ENCODE assay signal across 9 cellular contexts in the genomic region with DNA sequence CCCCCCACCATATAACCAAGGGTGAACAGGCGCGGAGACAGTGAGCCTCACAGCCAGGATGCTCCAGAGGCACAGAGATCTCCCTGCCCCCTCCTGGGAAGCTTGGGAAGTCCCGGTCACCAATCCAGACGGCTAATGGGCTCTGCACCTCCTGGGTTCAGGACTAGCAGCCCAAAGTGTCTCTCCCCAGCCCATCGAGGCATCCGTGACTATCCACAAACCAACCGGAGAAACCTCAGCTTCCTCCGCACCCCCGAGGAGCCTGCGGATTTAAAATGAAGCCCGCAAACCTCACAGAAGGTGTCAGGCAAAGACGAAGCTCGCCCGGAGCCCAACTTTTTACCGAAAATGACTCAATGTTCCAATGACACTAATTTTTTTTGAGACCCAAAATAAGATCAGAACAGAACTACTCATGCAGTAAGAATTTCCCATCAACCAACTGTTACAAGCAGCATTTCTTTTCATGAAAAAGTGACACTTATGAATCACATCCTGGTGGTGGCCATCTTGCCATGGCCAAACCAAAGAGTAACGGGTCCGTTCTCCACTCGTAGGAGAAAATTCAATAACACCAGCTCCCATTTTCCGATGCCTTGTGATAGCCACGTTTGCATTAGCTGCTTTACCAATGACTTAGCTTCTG. TPM values are rescaled to one million over a fixed set of nuclear protein-coding genes. Genes with fewer than 3 reads are reported as not detected.
A peak's percentile ranks its signal among the peaks of the same experiment; 100 is the strongest.
DNase-seq lines count a peak whose midpoint lies in the region; ATAC-seq and TF ChIP-seq lines count a peak whose summit lies in the region.
"Had no signal": no experiment of that assay in that cellular context is flagged by ENCODE, and none has a peak within 500 bp of the region (broad histone marks: within the 10 kb centered on the region; RNA-seq: fewer than 3 reads in every experiment).

No MANE protein-coding gene starts in this region.

- no peaks in the 10 kb centered on the region for H3K36me3 Mint-ChIP-seq in activated CD8-positive, alpha-beta T cell treated with anti-CD3 and anti-CD28 coated beads for 36 hours (ENCODE audit: low read depth)
- no peaks in the 10 kb centered on the region for H3K36me3 Mint-ChIP-seq in activated CD8-positive, alpha-beta T cell treated with anti-CD3 and anti-CD28 coated beads, Interleukin-2, amount 10 ng/mL, durations not matched to agents 7 days and 5 days (ENCODE audit: low read depth)

- no peaks in the 10 kb centered on the region for H3K27me3 ChIP-seq in foreskin keratinocyte

- peak; percentile 55 for DNase-seq in activated CD8-positive, alpha-beta T cell treated with anti-CD3 and anti-CD28 coated beads for 36 hours
- DNase-seq in activated CD8-positive, alpha-beta T cell treated with anti-CD3 and anti-CD28 coated beads, Interleukin-2, amount 10 ng/mL, durations not matched to agents 7 days and 5 days, result no peak
- peak in 1 of 2 donors; percentile 79 for DNase-seq in foreskin keratinocyte
- DNase-seq in GM10248 (ENCODE audit: extremely low spot score), result no peak
- no peak for DNase-seq in middle frontal gyrus (ENCODE audit: extremely low spot score, low spot score)
- DNase-seq: WERI-Rb-1 had no signal

- TF ChIP-seq CTCF in activated CD8-positive, alpha-beta T cell treated with anti-CD3 and anti-CD28 coated beads for 36 hours (IDR thresholded peaks at IDR 0.05), result no peak
- TF ChIP-seq CTCF in WI38 (IDR thresholded peaks at IDR 0.05; ENCODE audit: low read depth, low read length) (no peak), foreskin keratinocyte (conservative IDR thresholded peaks at IDR 0.05) (peak; percentile 21), GM10248 (IDR thresholded peaks at IDR 0.05; ENCODE audit: control extremely low read depth, extremely low read depth, low read depth, missing control alignments) (no peak)

- H3K9me3 Mint-ChIP-seq in activated CD8-positive, alpha-beta T cell treated with anti-CD3 and anti-CD28 coated beads for 36 hours, result no peaks in the 10 kb centered on the region
- H3K9me3 Mint-ChIP-seq in activated CD8-positive, alpha-beta T cell treated with anti-CD3 and anti-CD28 coated beads, Interleukin-2, amount 10 ng/mL, durations not matched to agents 7 days and 5 days (ENCODE audit: insufficient read depth), result no peaks in the 10 kb centered on the region

- H3K27me3 Mint-ChIP-seq in activated CD8-positive, alpha-beta T cell treated with anti-CD3 and anti-CD28 coated beads for 36 hours, result peaks cover 18% of the 10 kb centered on the region
- H3K27me3 Mint-ChIP-seq in activated CD8-positive, alpha-beta T cell treated with anti-CD3 and anti-CD28 coated beads, Interleukin-2, amount 10 ng/mL, durations not matched to agents 7 days and 5 days (ENCODE audit: low read depth), result peaks cover 21% of the 10 kb centered on the region

- CTCF ChIA-PET in activated CD8-positive, alpha-beta T cell treated with anti-CD3 and anti-CD28 coated beads for 36 hours (lab: Charles Lee), result no interaction called here
- CTCF ChIA-PET in activated CD8-positive, alpha-beta T cell treated with anti-CD3 and anti-CD28 coated beads, Interleukin-2, amount 10 ng/mL, durations not matched to agents 7 days and 5 days (lab: Charles Lee), result interaction anchor here (0.8 kb wide), 1 partner anchor 181 kb away, joined by 3 read pairs; no protein-coding TSS in a partner anchor
- CTCF ChIA-PET in GM10248 (lab: Yijun Ruan, JAX), result no interaction called here

- peak overlapping the region; percentile 20; the same call in 1 of the 2 replicates for H3K4me3 ChIP-seq in WI38 (ENCODE audit: low read depth, low read length)

- H3K4me3 Mint-ChIP-seq in activated CD8-positive, alpha-beta T cell treated with anti-CD3 and anti-CD28 coated beads for 36 hours, result peak overlapping the region; percentile 18
- H3K4me3 Mint-ChIP-seq in activated CD8-positive, alpha-beta T cell treated with anti-CD3 and anti-CD28 coated beads, Interleukin-2, amount 10 ng/mL, durations not matched to agents 7 days and 5 days, result no peak overlapping the region

- intact Hi-C loops in activated CD8-positive, alpha-beta T cell treated with anti-CD3 and anti-CD28 coated beads for 36 hours (cut with micrococcal nuclease), result no loop called here

- peaks cover 33% of the 10 kb centered on the region for H3K4me1 ChIP-seq in foreskin keratinocyte

- ATAC-seq in activated CD8-positive, alpha-beta T cell treated with anti-CD3 and anti-CD28 coated beads for 36 hours, result peak; percentile 48
- no peak for ATAC-seq in activated CD8-positive, alpha-beta T cell treated with anti-CD3 and anti-CD28 coated beads, Interleukin-2, amount 10 ng/mL, durations not matched to agents 7 days and 5 days
- ATAC-seq in foreskin keratinocyte, result no peak
- no peak for ATAC-seq in HG02840 (IDR thresholded peaks at IDR 0.05; ENCODE audit: low FRiP score, unreplicated experiment)

- POLR2A ChIA-PET in activated CD8-positive, alpha-beta T cell treated with anti-CD3 and anti-CD28 coated beads for 36 hours (lab: Charles Lee), result interaction anchor here (0.6 to 1.9 kb wide), 3 partner anchors 9 to 162 kb away, joined by 3 to 4 read pairs (median 4); no protein-coding TSS in a partner anchor
- POLR2A ChIA-PET in activated CD8-positive, alpha-beta T cell treated with anti-CD3 and anti-CD28 coated beads, Interleukin-2, amount 10 ng/mL, durations not matched to agents 7 days and 5 days (lab: Charles Lee), result no interaction called here
- POLR2A ChIA-PET in GM10248 (lab: Yijun Ruan, JAX), result no interaction called here

- H3K27ac ChIP-seq in foreskin keratinocyte (no peak overlapping the region), temporal lobe (ENCODE audit: low read depth, low read length) (peak overlapping the region; percentile 57)
- H3K27ac ChIP-seq: WERI-Rb-1 had no signal

- H3K4me1 Mint-ChIP-seq in activated CD8-positive, alpha-beta T cell treated with anti-CD3 and anti-CD28 coated beads for 36 hours (ENCODE audit: low read depth), result peaks cover 18% of the 10 kb centered on the region
- H3K4me1 Mint-ChIP-seq in activated CD8-positive, alpha-beta T cell treated with anti-CD3 and anti-CD28 coated beads, Interleukin-2, amount 10 ng/mL, durations not matched to agents 7 days and 5 days (ENCODE audit: low read depth), result peaks cover 10% of the 10 kb centered on the region

- peak overlapping the region; percentile 78 for H3K27ac Mint-ChIP-seq in activated CD8-positive, alpha-beta T cell treated with anti-CD3 and anti-CD28 coated beads for 36 hours
- H3K27ac Mint-ChIP-seq in activated CD8-positive, alpha-beta T cell treated with anti-CD3 and anti-CD28 coated beads, Interleukin-2, amount 10 ng/mL, durations not matched to agents 7 days and 5 days, result no peak overlapping the region

RNA-seq across cellular contexts. Expression of a gene that starts 6.0 kb away (rescaled TPM):
- 10 to 100 TPM; 16.7 to 18.8 TPM for total RNA-seq in activated CD8-positive, alpha-beta T cell treated with anti-CD3 and anti-CD28 coated beads for 36 hours
- total RNA-seq in activated CD8-positive, alpha-beta T cell treated with anti-CD3 and anti-CD28 coated beads, Interleukin-2, amount 10 ng/mL, durations not matched to agents 7 days and 5 days, result under 1 TPM; 0.50 to 0.79 TPM
- 41.4 and 42.0 TPM in 2 replicates for total RNA-seq in foreskin keratinocyte
- 21.1 and 22.2 TPM in 2 replicates for polyA plus RNA-seq in foreskin keratinocyte
- 19.7 TPM for total RNA-seq in temporal lobe

Comparison
In these comparisons a context has a peak if more than half of its experiments do, and no peak if none do; other contexts are left out.
1. RNA of a gene that starts 6.0 kb away (total RNA-seq): 41.4 to 42.0 TPM in foreskin keratinocyte, 19.7 TPM in temporal lobe (single experiment) and 16.7 to 18.8 TPM in activated CD8-positive, alpha-beta T cell treated with anti-CD3 and anti-CD28 coated beads for 36 hours; 0.50 to 0.79 TPM in activated CD8-positive, alpha-beta T cell treated with anti-CD3 and anti-CD28 coated beads, Interleukin-2, amount 10 ng/mL, durations not matched to agents 7 days and 5 days; every median in the first group is over 4 times any median in the second.